In genomic region chr15:76155742-76156141, GRCh38 we compare ENCODE assay signal across 30 cellular contexts.
DNase-seq lines count a peak whose midpoint lies in the region; ATAC-seq, FAIRE-seq and TF ChIP-seq lines count a peak whose summit lies in the region.
"Had no signal": no experiment of that assay in that cellular context is flagged by ENCODE, and none has a peak within 500 bp of the region (broad histone marks: within the 10 kb centered on the region; RNA-seq: fewer than 3 reads in every experiment).

No MANE protein-coding gene starts in this region.

- H3K27me3 ChIP-seq in GM23248 (replicated peaks; ENCODE audit: insufficient read depth), result no peaks in the 10 kb centered on the region
- H3K27me3 ChIP-seq in H1 (replicated peaks in 1 of 4; ENCODE audit: control insufficient read depth in 3 of 4, extremely low read depth in 1 of 4, insufficient read depth in 3 of 4, low read length in 3 of 4), result no peaks in the 10 kb centered on the region; a peak in 1 of 7 replicates
- H3K27me3 ChIP-seq in smooth muscle cell (ENCODE audit: low read depth), result no peaks in the 10 kb centered on the region
- H3K27me3 ChIP-seq: gastrocnemius medialis, neutrophil had no signal

- H2BK15ac ChIP-seq in H1 (ENCODE audit: low read length), result no peak overlapping the region

- TF ChIP-seq CTCF in H1 (IDR thresholded peaks at IDR 0.05; ENCODE audit: control extremely low read depth in 1 of 3, insufficient read depth in 1 of 3, low read depth in 1 of 3, low read length in 3 of 3) (no peak), smooth muscle cell (IDR thresholded peaks at IDR 0.05; ENCODE audit: borderline replicate concordance, insufficient read depth, poor library complexity, severe bottlenecking) (no peak), mucosa of descending colon (IDR thresholded peaks at IDR 0.05) (no peak)

- H4K20me1 ChIP-seq in GM23248 (ENCODE audit: insufficient read depth), result no peaks in the 10 kb centered on the region
- H4K20me1 ChIP-seq in H1 (replicated peaks in 1 of 2; ENCODE audit: control insufficient read depth in 1 of 2, insufficient read depth in 2 of 2, low read length in 2 of 2), result no peaks in the 10 kb centered on the region
- H4K20me1 ChIP-seq in smooth muscle cell (ENCODE audit: low read depth), result no peaks in the 10 kb centered on the region

- H3K4me3 ChIP-seq in GM23248, result no peak overlapping the region
- H3K4me3 ChIP-seq in H1 (ENCODE audit: extremely low read depth in 1 of 4, insufficient read depth in 2 of 4, low read depth in 3 of 4, low read length in 4 of 4), result no peak overlapping the region
- H3K4me3 ChIP-seq in smooth muscle cell, result no peak overlapping the region
- H3K4me3 ChIP-seq in mucosa of descending colon, result no peak overlapping the region
- H3K4me3 ChIP-seq: gastrocnemius medialis, K562, psoas muscle had no signal

- FAIRE-seq in H1 (lab: Jason Lieb, UNC), result peak; percentile 28
- FAIRE-seq: bronchial epithelial cell, colon, D721Med, H54, K562 had no signal

- intact Hi-C loops in mucosa of descending colon (cut with DNase I, micrococcal nuclease), result no loop called here

- no peak overlapping the region for H4K91ac ChIP-seq in H1 (replicated peaks; ENCODE audit: insufficient read length, low read length)

- H2BK12ac ChIP-seq in H1 (ENCODE audit: low read depth, low read length), result no peak overlapping the region

- 21 to 22% methylated on average over 7 of the region's 7 CpGs for WGBS in GM23248 (ENCODE audit: low coverage in 1 of 2, low lambda C conversion rate in 2 of 2, missing lambda C conversion rate in 2 of 2), 2 experiments
- WGBS in H1 (ENCODE audit: extremely low coverage in 1 of 2, insufficient coverage in 1 of 2, insufficient read length in 1 of 2, insufficient replicate concordance in 2 of 2, low coverage in 1 of 2, low lambda C conversion rate in 2 of 2, missing lambda C conversion rate in 1 of 2), 2 experiments, result 95% methylated on average over 7 of the region's 7 CpGs; no CpG with 5 or more reads in 1 of the 2 experiments
- 87% methylated on average over 7 of the region's 7 CpGs for WGBS in smooth muscle cell (ENCODE audit: low lambda C conversion rate)

- H3K4me2 ChIP-seq in GM23248 (ENCODE audit: unreplicated experiment), result no peak overlapping the region
- no peak overlapping the region for H3K4me2 ChIP-seq in H1 (ENCODE audit: insufficient read depth in 1 of 2, low read depth in 2 of 2, low read length in 2 of 2)
- no peak overlapping the region for H3K4me2 ChIP-seq in smooth muscle cell

- H2AFZ ChIP-seq in GM23248, result no peak overlapping the region
- no peak overlapping the region for H2AFZ ChIP-seq in H1 (ENCODE audit: low read length)
- H2AFZ ChIP-seq in smooth muscle cell (ENCODE audit: low read depth), result no peak overlapping the region

- H3K36me3 ChIP-seq in GM23248 (ENCODE audit: low read depth), result no peaks in the 10 kb centered on the region
- H3K36me3 ChIP-seq in H1 (ENCODE audit: control insufficient read depth in 2 of 4, insufficient read depth in 4 of 4, low read length in 3 of 4), result no peaks in the 10 kb centered on the region
- H3K36me3 ChIP-seq in smooth muscle cell (ENCODE audit: low read depth), result no peaks in the 10 kb centered on the region
- H3K36me3 ChIP-seq in mucosa of descending colon (ENCODE audit: low read depth), result no peaks in the 10 kb centered on the region
- H3K36me3 ChIP-seq: gastrocnemius medialis, neutrophil had no signal

- no peaks in the 10 kb centered on the region for H3K9me2 ChIP-seq in GM23248 (ENCODE audit: insufficient read depth)

- no peak overlapping the region for H2BK20ac ChIP-seq in H1 (ENCODE audit: low read length)

- H2BK5ac ChIP-seq in H1 (ENCODE audit: low read depth, low read length), result no peak overlapping the region

- H2BK120ac ChIP-seq in H1 (replicated peaks; ENCODE audit: low read depth, low read length), result no peak overlapping the region

- POLR2A ChIA-PET in H1 (lab: Charles Lee; ENCODE audit: partially characterized antibody), result no interaction called here

- CTCF ChIA-PET in H1 (lab: Charles Lee; ENCODE audit: partially characterized antibody), result interaction anchor here (0.7 to 9.8 kb wide), 4 partner anchors 16 to 35 kb away, joined by 3 to 114 read pairs (median 8); no protein-coding TSS in a partner anchor

- no peak overlapping the region for H4K5ac ChIP-seq in H1 (ENCODE audit: insufficient read length, low read depth, low read length)

- TF ChIP-seq POLR2A in H1 (IDR thresholded peaks at IDR 0.05; ENCODE audit: control extremely low read depth in 1 of 2, low read depth in 2 of 2, low read length in 2 of 2), result no peak

- H3K9me3 ChIP-seq in GM23248 (ENCODE audit: low read depth) (no peaks in the 10 kb centered on the region), H1 (ENCODE audit: insufficient read depth in 2 of 2, low read depth in 1 of 2, low read length in 1 of 2) (no peaks in the 10 kb centered on the region), smooth muscle cell (replicated peaks; ENCODE audit: low read depth) (no peaks in the 10 kb centered on the region), mucosa of descending colon (no peaks in the 10 kb centered on the region)
- H3K9me3 ChIP-seq: gastrocnemius medialis, neutrophil, psoas muscle had no signal

- no peaks in the 10 kb centered on the region for H3K79me1 ChIP-seq in H1 (ENCODE audit: low read depth, low read length)

- H3K23ac ChIP-seq in H1 (ENCODE audit: insufficient read length), result no peak overlapping the region

- H3K18ac ChIP-seq in H1 (ENCODE audit: extremely low read depth, low read length), result no peak overlapping the region

- no peak overlapping the region for H3K56ac ChIP-seq in H1 (replicated peaks; ENCODE audit: insufficient read length, low read depth, low read length)

- H3K27ac ChIP-seq in GM23248, result no peak overlapping the region
- no peak overlapping the region for H3K27ac ChIP-seq in H1 (ENCODE audit: low read depth, low read length)
- H3K27ac ChIP-seq in smooth muscle cell (ENCODE audit: low read depth), result no peak overlapping the region
- H3K27ac ChIP-seq: gastrocnemius medialis, neutrophil, psoas muscle had no signal

- in situ Hi-C loops in GM23248 (cut with MboI), result no loop called here

- no peak overlapping the region for H3K4ac ChIP-seq in H1 (replicated peaks; ENCODE audit: insufficient read length, low read depth, low read length)

- H3K9ac ChIP-seq in GM23248 (no peak overlapping the region), H1 (replicated peaks in 1 of 4; ENCODE audit: extremely low read depth in 1 of 4, low read depth in 3 of 4, low read length in 3 of 4) (no peak overlapping the region), smooth muscle cell (ENCODE audit: low read depth) (no peak overlapping the region)

- TF ChIP-seq RAD21 in H1 (IDR thresholded peaks at IDR 0.05 in 1 of 2, conservative IDR thresholded peaks at IDR 0.05 in 1 of 2; ENCODE audit: low read depth in 2 of 2, low read length in 2 of 2), result no peak

- no peak overlapping the region for H3K14ac ChIP-seq in H1 (ENCODE audit: insufficient read length)

- no peak for ATAC-seq in mucosa of descending colon
- ATAC-seq: activated CD4-positive, alpha-beta T cell treated with anti-CD3 and anti-CD28 coated beads for 36 hours; activated CD8-positive, alpha-beta memory T cell treated with anti-CD3 and anti-CD28 coated beads, Interleukin-2, amount 10 ng/mL, durations not matched to agents 7 days and 5 days; gastrocnemius medialis; K562; psoas muscle had no signal

- H3K4me1 ChIP-seq in GM23248 (ENCODE audit: insufficient read depth) (peaks cover 7% of the 10 kb centered on the region), H1 (replicated peaks in 1 of 4; ENCODE audit: control insufficient read depth in 3 of 4, insufficient read depth in 4 of 4, low read length in 3 of 4) (peaks cover 0 to 21% (median 11%) of the 10 kb centered on the region in 4 experiments; a peak in 6 of 7 replicates), smooth muscle cell (ENCODE audit: low read depth) (peaks cover under 1% of the 10 kb centered on the region), mucosa of descending colon (ENCODE audit: low read depth) (peaks cover 3% of the 10 kb centered on the region)

- H3K79me2 ChIP-seq in GM23248 (ENCODE audit: insufficient read depth) (no peaks in the 10 kb centered on the region), H1 (ENCODE audit: control insufficient read depth in 1 of 2, insufficient read depth in 2 of 2, low read length in 2 of 2) (no peaks in the 10 kb centered on the region), smooth muscle cell (ENCODE audit: low read depth) (no peaks in the 10 kb centered on the region)

- TF ChIP-seq EP300 in H1 (IDR thresholded peaks at IDR 0.05; ENCODE audit: borderline replicate concordance in 1 of 2, low read depth in 2 of 2, low read length in 2 of 2), result no peak

- no peak overlapping the region for H2AK5ac ChIP-seq in H1 (ENCODE audit: low read depth, low read length)

- no peaks in the 10 kb centered on the region for H3K23me2 ChIP-seq in H1 (ENCODE audit: low read depth, low read length)

- H4K8ac ChIP-seq in H1 (ENCODE audit: extremely low read depth, insufficient read depth, low read length), result no peak overlapping the region

- H3F3A ChIP-seq in GM23248 (ENCODE audit: insufficient read depth) (peaks cover 14% of the 10 kb centered on the region), smooth muscle cell (ENCODE audit: low read depth) (no peaks in the 10 kb centered on the region)

- peak; percentile 42 for DNase-seq in stimulated activated CD4-positive, alpha-beta T cell treated with anti-CD3 and anti-CD28 coated beads, Interleukin-15, amount 100 ng/mL, for 24 hours
- no peak for DNase-seq in stimulated activated CD4-positive, alpha-beta T cell treated with anti-CD3 and anti-CD28 coated beads, Interleukin-12 subunit alpha, Interleukin-12 subunit beta, amount 100 ng/mL, for 4 hours
- DNase-seq in GM23248 (peak; percentile 85), H1 (ENCODE audit: low read depth in 1 of 2, low spot score in 2 of 2) (no peak), stromal cell of bone marrow (ENCODE audit: low read depth) (peak; percentile 26), DMS153 (lab: John Stamatoyannopoulos, UW) (no peak), smooth muscle cell (lab: John Stamatoyannopoulos, UW; ENCODE audit: unreplicated experiment) (no peak), mucosa of descending colon (no peak)
- DNase-seq: ACHN; activated CD4-positive, alpha-beta T cell treated with anti-CD3 and anti-CD28 coated beads for 36 hours; activated CD8-positive, alpha-beta memory T cell treated with anti-CD3 and anti-CD28 coated beads, Interleukin-2, amount 10 ng/mL, durations not matched to agents 7 days and 5 days; activated naive CD4-positive, alpha-beta T cell treated with Interleukin-2 at 50 U/mL for 16 hours; amniotic stem cell; CD4-positive, alpha-beta T cell; effector memory CD4-positive, alpha-beta T cell; erythroblast; gastrocnemius medialis; mesenchymal stem cell; NCI-H1092 treated with DMSO at 0.1 percent for 48 hours; NCI-H187; NCI-H2171 treated with DMSO at 0.1 percent for 48 hours; NCI-H524; trophoblast cell had no signal

TF ChIP-seq in H1, 55 proteins besides CTCF, POLR2A, EP300 and RAD21 (continues in another document):
- TF ChIP-seq CEBPB (IDR thresholded peaks at IDR 0.05; ENCODE audit: low read depth, low read length), result no peak
- TF ChIP-seq RNF2 (IDR thresholded peaks at IDR 0.05; ENCODE audit: borderline replicate concordance, low read depth, low read length, missing control alignments, poor library complexity, severe bottlenecking), result no peak
- TF ChIP-seq CBX8 (IDR thresholded peaks at IDR 0.05; ENCODE audit: borderline replicate concordance, low read depth, low read length), result no peak
- no peak for TF ChIP-seq CHD1 (IDR thresholded peaks at IDR 0.05; ENCODE audit: low read depth, low read length)
- TF ChIP-seq RBBP5 (IDR thresholded peaks at IDR 0.05; ENCODE audit: borderline replicate concordance, low read depth, low read length), result no peak

Comparison
In these comparisons a context has a peak if more than half of its experiments do, and no peak if none do; other contexts are left out.
1. DNase-seq: peak in stimulated activated CD4-positive, alpha-beta T cell treated with anti-CD3 and anti-CD28 coated beads, Interleukin-15, amount 100 ng/mL, for 24 hours (single experiment), GM23248 (single experiment) and stromal cell of bone marrow (single experiment); none in stimulated activated CD4-positive, alpha-beta T cell treated with anti-CD3 and anti-CD28 coated beads, Interleukin-12 subunit alpha, Interleukin-12 subunit beta, amount 100 ng/mL, for 4 hours (single experiment), H1 (0 of 2), DMS153 (single experiment), smooth muscle cell (single experiment) and mucosa of descending colon (0 of 3).